In genomic region chr22:17917490-17917983, GRCh38 we compare ENCODE assay signal across 12 cellular contexts.
DNase-seq lines count a peak whose midpoint lies in the region; ATAC-seq, FAIRE-seq and TF ChIP-seq lines count a peak whose summit lies in the region.
"Had no signal": no experiment of that assay in that cellular context is flagged by ENCODE, and none has a peak within 500 bp of the region (broad histone marks: within the 10 kb centered on the region; RNA-seq: fewer than 3 reads in every experiment).

No MANE protein-coding gene starts in this region.

- H2AFZ ChIP-seq in HCT116 (ENCODE audit: low read depth, low read length, poor library complexity, severe bottlenecking) (no peak overlapping the region), GM12878 (ENCODE audit: control insufficient read depth, low read depth, low read length) (no peak overlapping the region)

- H3K27ac Mint-ChIP-seq in CD4-positive, CD25-positive, alpha-beta regulatory T cell: no peak overlapping the region
- H3K27ac Mint-ChIP-seq in endodermal cell (no peak overlapping the region), HFFc6 (no peak overlapping the region)

- ATAC-seq in CD4-positive, CD25-positive, alpha-beta regulatory T cell (ENCODE audit: low read depth in 2 of 2): peak; percentile 47 to 59
- ATAC-seq in HCT116 (peak; percentile 76), GM12878 (peak; percentile 83), mucosa of descending colon (peak; percentile 78)

- intact Hi-C loops in HCT116 (cut with micrococcal nuclease) (no loop called here), GM12878 (cut with micrococcal nuclease; ENCODE audit: unreplicated experiment) (no loop called here), mucosa of descending colon (cut with DNase I, micrococcal nuclease) (no loop called here)

- CTCF ChIA-PET in HCT116 (lab: Charles Lee) (no interaction called here), GM12878 (lab: Yijun Ruan, JAX) (interaction anchor here (0.6 kb wide), 1 partner anchor 13 kb away, joined by 3 read pairs; no protein-coding TSS in a partner anchor)

- no peaks in the 10 kb centered on the region for H3K36me3 Mint-ChIP-seq in CD4-positive, CD25-positive, alpha-beta regulatory T cell
- H3K36me3 Mint-ChIP-seq in endodermal cell (ENCODE audit: low read depth) (no peaks in the 10 kb centered on the region), HFFc6 (ENCODE audit: low read depth) (no peaks in the 10 kb centered on the region)

- no peak for TF ChIP-seq EP300 in GM12878 (IDR thresholded peaks at IDR 0.05; ENCODE audit: borderline replicate concordance in 1 of 2, control insufficient read depth in 1 of 2, low read depth in 2 of 2, low read length in 2 of 2)

- H3K4me2 ChIP-seq in HCT116 (ENCODE audit: low read length) (peak overlapping the region; percentile 56), GM12878 (ENCODE audit: control insufficient read depth, insufficient read depth) (no peak overlapping the region)
- H3K4me2 ChIP-seq: BLaER1 had no signal

- in situ Hi-C loops in GM12878 (cut with MboI): no loop called here
- in situ Hi-C loops in HAP-1 (cut with MboI; ENCODE audit: low sequenced_read_pairs): no loop called here

- H3K27ac ChIP-seq in CD4-positive, CD25-positive, alpha-beta regulatory T cell (ENCODE audit: insufficient read depth, low read length, poor library complexity, severe bottlenecking): no peak overlapping the region
- H3K27ac ChIP-seq in HCT116 (ENCODE audit: low read depth, low read length) (no peak overlapping the region), GM12878 (ENCODE audit: control insufficient read depth, insufficient read depth) (no peak overlapping the region), endodermal cell (ENCODE audit: low read depth, low read length) (no peak overlapping the region)
- H3K27ac ChIP-seq: BLaER1 had no signal

- peaks cover 9% of the 10 kb centered on the region for H3K4me1 ChIP-seq in CD4-positive, CD25-positive, alpha-beta regulatory T cell (ENCODE audit: control insufficient read depth, insufficient read depth, low read length, poor library complexity, severe bottlenecking)
- H3K4me1 ChIP-seq in HCT116 (ENCODE audit: control insufficient read depth in 1 of 2, insufficient read depth in 2 of 2, low read length in 2 of 2) (peaks cover 20 to 46% of the 10 kb centered on the region in 2 experiments), GM12878 (ENCODE audit: control insufficient read depth, insufficient read depth, low read length) (peaks cover 23% of the 10 kb centered on the region), mucosa of descending colon (ENCODE audit: low read depth) (peaks cover 31% of the 10 kb centered on the region), HAP-1 (peaks cover 5% of the 10 kb centered on the region), endodermal cell (ENCODE audit: control insufficient read depth, insufficient read depth, low read length) (peaks cover 9% of the 10 kb centered on the region)

- H3K27me3 Mint-ChIP-seq in CD4-positive, CD25-positive, alpha-beta regulatory T cell: no peaks in the 10 kb centered on the region
- H3K27me3 Mint-ChIP-seq in endodermal cell (ENCODE audit: insufficient read depth) (no peaks in the 10 kb centered on the region), HFFc6 (ENCODE audit: insufficient read depth) (no peaks in the 10 kb centered on the region; the same call in 1 of the 2 replicates)

- 14% methylated on average over 6 of the region's 6 CpGs for WGBS in GM12878 (ENCODE audit: insufficient coverage, insufficient replicate concordance, low lambda C conversion rate, missing lambda C conversion rate)
- WGBS in endodermal cell (ENCODE audit: insufficient coverage in 1 of 2, insufficient read length in 1 of 2), 2 experiments: 93 to 95% methylated on average over 3 to 6 of the region's 6 CpGs

- H3K9me2 ChIP-seq in HCT116 (ENCODE audit: insufficient read depth): no peaks in the 10 kb centered on the region

- peak in 1 of 3 donors; percentile 64 for DNase-seq in CD4-positive, CD25-positive, alpha-beta regulatory T cell
- DNase-seq in HCT116 (ENCODE audit: low read depth, low spot score): no peak
- DNase-seq in GM12878 (ENCODE audit: low read depth, low spot score): no peak
- peak; percentile 79 to 92 (median 87) for DNase-seq in mucosa of descending colon
- DNase-seq in HAP-1 (ENCODE audit: low spot score in 2 of 2): no peak
- DNase-seq in endodermal cell: no peak
- DNase-seq in anterior cingulate cortex (lab: John Stamatoyannopoulos, UW): no peak
- DNase-seq in HFFc6: no peak
- DNase-seq: MG63, NCI-H226, occipital lobe had no signal

- peaks cover 8% of the 10 kb centered on the region for H4K20me1 ChIP-seq in HCT116 (ENCODE audit: insufficient read depth)
- 0 out of 2 replicates have a peak, but pooled peaks cover 4% of the 10 kb centered on the region for H4K20me1 ChIP-seq in GM12878 (ENCODE audit: control insufficient read depth, insufficient read depth)

- RAD21 ChIA-PET in HCT116 (lab: Charles Lee; ENCODE audit: low non-redundant PET in 1 of 2, low total read pairs in 2 of 2, uncharacterized antibody in 2 of 2, unreplicated experiment in 2 of 2) (no interaction called here), GM12878 (lab: Charles Lee; ENCODE audit: unreplicated experiment) (interaction anchor here (1.4 kb wide), 1 partner anchor 159 kb away, joined by 5 read pairs; no protein-coding TSS in a partner anchor)

- H3K9me3 Mint-ChIP-seq in CD4-positive, CD25-positive, alpha-beta regulatory T cell: peaks cover 0 to 3% (median 0%) of the 10 kb centered on the region in 7 donors
- H3K9me3 Mint-ChIP-seq in endodermal cell: no peaks in the 10 kb centered on the region
- H3K9me3 Mint-ChIP-seq in HFFc6: no peaks in the 10 kb centered on the region

- TF ChIP-seq CTCF in HCT116 (IDR thresholded peaks at IDR 0.05 in 2 of 3, conservative IDR thresholded peaks at IDR 0.05 in 1 of 3; ENCODE audit: borderline replicate concordance in 1 of 3, insufficient read depth in 1 of 3, low read depth in 2 of 3, low read length in 2 of 3) (no peak), GM12878 (IDR thresholded peaks at IDR 0.05 in 2 of 3, conservative IDR thresholded peaks at IDR 0.05 in 1 of 3; ENCODE audit: control insufficient read depth in 2 of 3, extremely low read depth in 1 of 3, insufficient read depth in 1 of 3, low read depth in 3 of 3, low read length in 3 of 3) (no peak), mucosa of descending colon (IDR thresholded peaks at IDR 0.05) (no peak), endodermal cell (conservative IDR thresholded peaks at IDR 0.05) (no peak), HFFc6 (IDR thresholded peaks at IDR 0.05) (no peak)

- H3K4me3 ChIP-seq in CD4-positive, CD25-positive, alpha-beta regulatory T cell (ENCODE audit: low read depth, low read length): no peak overlapping the region
- H3K4me3 ChIP-seq in HCT116 (replicated peaks in 1 of 2; ENCODE audit: low read depth in 1 of 2, low read length in 2 of 2) (no peak overlapping the region), GM12878 (no peak overlapping the region), mucosa of descending colon (no peak overlapping the region), HAP-1 (no peak overlapping the region), endodermal cell (ENCODE audit: low read length) (no peak overlapping the region)
- H3K4me3 ChIP-seq: BLaER1, MG63 had no signal

- TF ChIP-seq RAD21 in HCT116 (IDR thresholded peaks at IDR 0.05; ENCODE audit: low read depth): no peak
- no peak for TF ChIP-seq RAD21 in GM12878 (IDR thresholded peaks at IDR 0.05; ENCODE audit: insufficient read depth, low read depth, low read length)

- TF ChIP-seq POLR2A in HCT116 (IDR thresholded peaks at IDR 0.05; ENCODE audit: borderline replicate concordance, extremely low read depth, insufficient read depth, insufficient read length) (no peak), GM12878 (IDR thresholded peaks at IDR 0.05; ENCODE audit: low read depth, low read length) (no peak)

- no peaks in the 10 kb centered on the region for H3K9me3 ChIP-seq in CD4-positive, CD25-positive, alpha-beta regulatory T cell (ENCODE audit: control insufficient read depth in 2 of 2, low read length in 2 of 2)
- no peaks in the 10 kb centered on the region for H3K9me3 ChIP-seq in HCT116 (ENCODE audit: control insufficient read depth in 1 of 2, insufficient read depth in 1 of 2, low read depth in 1 of 2, low read length in 2 of 2)
- no peaks in the 10 kb centered on the region for H3K9me3 ChIP-seq in GM12878 (replicated peaks; ENCODE audit: control insufficient read depth, insufficient read depth, low read length)
- H3K9me3 ChIP-seq in mucosa of descending colon: no peaks in the 10 kb centered on the region
- H3K9me3 ChIP-seq in HAP-1: no peaks in the 10 kb centered on the region
- H3K9me3 ChIP-seq in endodermal cell (ENCODE audit: control insufficient read depth, low read length): no peaks in the 10 kb centered on the region
- H3K9me3 ChIP-seq: BLaER1, MG63 had no signal

- no peak for FAIRE-seq in GM12878 (lab: Jason Lieb, UNC)

- H3K36me3 ChIP-seq in CD4-positive, CD25-positive, alpha-beta regulatory T cell (ENCODE audit: control insufficient read depth, insufficient read depth, low read length): no peaks in the 10 kb centered on the region
- H3K36me3 ChIP-seq in HCT116 (ENCODE audit: control insufficient read depth in 1 of 2, insufficient read depth in 2 of 2, low read length in 2 of 2) (no peaks in the 10 kb centered on the region), GM12878 (ENCODE audit: control insufficient read depth in 2 of 2, insufficient read depth in 2 of 2, low read length in 1 of 2) (peaks cover 0 to 2% of the 10 kb centered on the region in 2 experiments; a peak in 1 of 4 replicates), mucosa of descending colon (ENCODE audit: low read depth) (no peaks in the 10 kb centered on the region), HAP-1 (replicated peaks) (no peaks in the 10 kb centered on the region), endodermal cell (ENCODE audit: control insufficient read depth, insufficient read depth, low read length) (no peaks in the 10 kb centered on the region)

- no TSS peak for BruUV-seq in HCT116 (replicated peaks; lab: Mats Ljungman, UMichigan)
- no TSS peak for BruUV-seq in GM12878 (replicated peaks; lab: Mats Ljungman, UMichigan)

- SMC1A ChIA-PET in GM12878 (lab: Charles Lee; ENCODE audit: uncharacterized antibody, unreplicated experiment): interaction anchor here (0.9 to 1.6 kb wide), 3 partner anchors 9 to 159 kb away, joined by 3 to 5 read pairs (median 3); no protein-coding TSS in a partner anchor

- H3K27me3 ChIP-seq in CD4-positive, CD25-positive, alpha-beta regulatory T cell (ENCODE audit: control insufficient read depth, insufficient read depth, low read length): no peaks in the 10 kb centered on the region
- H3K27me3 ChIP-seq in HCT116 (ENCODE audit: insufficient read depth, low read length) (no peaks in the 10 kb centered on the region), GM12878 (replicated peaks in 1 of 2; ENCODE audit: control insufficient read depth in 2 of 2, insufficient read depth in 2 of 2, low read length in 1 of 2) (no peaks in the 10 kb centered on the region), HAP-1 (ENCODE audit: low read depth) (no peaks in the 10 kb centered on the region), endodermal cell (ENCODE audit: control insufficient read depth, insufficient read depth, low read length, poor library complexity, severe bottlenecking) (no peaks in the 10 kb centered on the region)
- H3K27me3 ChIP-seq: BLaER1, MG63 had no signal

- H3K79me2 ChIP-seq in HCT116 (ENCODE audit: insufficient read depth, low read length) (peaks cover 93% of the 10 kb centered on the region), GM12878 (ENCODE audit: control insufficient read depth, insufficient read depth, low read length) (peaks cover 14% of the 10 kb centered on the region)

- POLR2A ChIA-PET in HCT116 (lab: Charles Lee): no interaction called here
- POLR2A ChIA-PET in GM12878 (lab: Charles Lee): no interaction called here

- H3K4me3 Mint-ChIP-seq in CD4-positive, CD25-positive, alpha-beta regulatory T cell: no peak overlapping the region
- H3K4me3 Mint-ChIP-seq in endodermal cell (no peak overlapping the region), HFFc6 (no peak overlapping the region)

- H3K9ac ChIP-seq in HCT116 (ENCODE audit: low read length) (no peak overlapping the region), GM12878 (ENCODE audit: control insufficient read depth, insufficient read depth, low read length) (no peak overlapping the region), endodermal cell (ENCODE audit: extremely low read depth, low read length, poor library complexity, severe bottlenecking) (no peak overlapping the region)
- H3K9ac ChIP-seq: BLaER1 had no signal

- peaks cover 0 to 29% (median 16%) of the 10 kb centered on the region in 4 donors for H3K4me1 Mint-ChIP-seq in CD4-positive, CD25-positive, alpha-beta regulatory T cell
- H3K4me1 Mint-ChIP-seq in endodermal cell (peaks cover 40% of the 10 kb centered on the region), HFFc6 (ENCODE audit: low read depth) (peaks cover 18% of the 10 kb centered on the region)

Comparison
In these comparisons a context has a peak if more than half of its experiments do, and no peak if none do; other contexts are left out.
1. DNase-seq: peak in mucosa of descending colon (3 of 3); none in HCT116 (single experiment), GM12878 (single experiment), HAP-1 (0 of 2), endodermal cell (single experiment), anterior cingulate cortex (0 of 58) and HFFc6 (single experiment).
2. Peak in every context shown above with its lines, with median percentiles within 50 percentile points of each other: ATAC-seq.